In genomic region chr9:121187681-121188305, GRCh38 we compare ENCODE assay signal across 2 cellular contexts.
TF ChIP-seq lines count a peak whose summit lies in the region.

No MANE protein-coding gene starts in this region.

TF ChIP-seq in HEK293, 187 proteins besides CTCF, POLR2A, EP300 and RAD21:
- TF ChIP-seq ZNF274 (IDR thresholded peaks at IDR 0.05; ENCODE audit: low read length) (no peak), ZNF274 (tag by site-specific recombination; IDR thresholded peaks at IDR 0.05; ENCODE audit: borderline replicate concordance) (no peak), ZEB2 (tag by site-specific recombination; IDR thresholded peaks at IDR 0.05) (0 out of 2 replicates have a peak, but pooled peaks have one; percentile 22), ZNF366 (tag by site-specific recombination; conservative IDR thresholded peaks at IDR 0.05) (no peak), PRDM6 (tag by site-specific recombination; IDR thresholded peaks at IDR 0.05) (peak; percentile 78)
TF ChIP-seq in HEK293: peak in this region for 2.

TF ChIP-seq in GM12878, 131 proteins besides CTCF, POLR2A, EP300 and RAD21:
- TF ChIP-seq HCFC1 (IDR thresholded peaks at IDR 0.05; ENCODE audit: low read length) (no peak), YY1 (IDR thresholded peaks at IDR 0.05; ENCODE audit: low read depth, low read length) (no peak), CREM (IDR thresholded peaks at IDR 0.05; ENCODE audit: low read depth) (no peak), ZNF384 (IDR thresholded peaks at IDR 0.05; ENCODE audit: borderline replicate concordance, low read depth, low read length) (no peak), IRF4 (IDR thresholded peaks at IDR 0.05; ENCODE audit: low read depth, low read length) (no peak), KAT2A (conservative IDR thresholded peaks at IDR 0.05; ENCODE audit: control insufficient read depth, low read depth, low read length) (no peak), RELA (IDR thresholded peaks at IDR 0.05; ENCODE audit: borderline replicate concordance, partially characterized antibody) (no peak), TAF1 (IDR thresholded peaks at IDR 0.05; ENCODE audit: borderline replicate concordance, low read depth, low read length) (no peak), BACH1 (IDR thresholded peaks at IDR 0.05; ENCODE audit: borderline replicate concordance) (no peak), NBN (IDR thresholded peaks at IDR 0.05) (no peak), NR2F1 (conservative IDR thresholded peaks at IDR 0.05) (no peak), SMARCA5 (IDR thresholded peaks at IDR 0.05) (no peak), RBBP5 (conservative IDR thresholded peaks at IDR 0.05) (no peak)
